Comparison of ENCODE assay signal across 18 cellular contexts in genomic region chr19:16604615-16605014, GRCh38. TPM values are rescaled to one million over a fixed set of nuclear protein-coding genes. Genes with fewer than 3 reads are reported as not detected.
A peak's percentile ranks its signal among the peaks of the same experiment; 100 is the strongest.
DNase-seq lines count a peak whose midpoint lies in the region; ATAC-seq, FAIRE-seq and TF ChIP-seq lines count a peak whose summit lies in the region.
"Had no signal": no experiment of that assay in that cellular context is flagged by ENCODE, and none has a peak within 500 bp of the region (broad histone marks: within the 10 kb centered on the region; RNA-seq: fewer than 3 reads in every experiment).

No MANE protein-coding gene starts in this region.

- H3K4me3 ChIP-seq in BLaER1 treated with 17β-estradiol and CSF1 and Interleukin-3, amounts not matched to agents 10 nM and 100 nM = no peak overlapping the region
- H3K4me3 ChIP-seq in CD4-positive, CD25-positive, alpha-beta regulatory T cell (ENCODE audit: low read depth, low read length) = no peak overlapping the region
- H3K4me3 ChIP-seq in NB4 (ENCODE audit: low read depth, low read length) (no peak overlapping the region), astrocyte (ENCODE audit: insufficient read depth, low read depth, low read length) (no peak overlapping the region)
- H3K4me3 ChIP-seq: GM23338 had no signal

- H3K27me3 ChIP-seq in BLaER1 treated with 17β-estradiol and CSF1 and Interleukin-3, amounts not matched to agents 10 nM and 100 nM = no peaks in the 10 kb centered on the region
- no peaks in the 10 kb centered on the region for H3K27me3 ChIP-seq in CD4-positive, CD25-positive, alpha-beta regulatory T cell (ENCODE audit: control insufficient read depth, insufficient read depth, low read length)
- H3K27me3 ChIP-seq in astrocyte (ENCODE audit: insufficient read depth, low read length) = no peaks in the 10 kb centered on the region
- H3K27me3 ChIP-seq: BE2C had no signal

- peak overlapping the region in 2 of 3 donors; percentile 56 to 62 for H3K27ac Mint-ChIP-seq in CD4-positive, CD25-positive, alpha-beta regulatory T cell
- peak overlapping the region; percentile 26 for H3K27ac Mint-ChIP-seq in astrocyte (ENCODE audit: unreplicated experiment)

- H3K27ac ChIP-seq in BLaER1 treated with 17β-estradiol and CSF1 and Interleukin-3, amounts not matched to agents 10 nM and 100 nM = no peak overlapping the region
- no peak overlapping the region for H3K27ac ChIP-seq in CD4-positive, CD25-positive, alpha-beta regulatory T cell (ENCODE audit: insufficient read depth, low read length, poor library complexity, severe bottlenecking)
- H3K27ac ChIP-seq in astrocyte (ENCODE audit: low read depth, low read length) = no peak overlapping the region
- H3K27ac ChIP-seq: KMS-11 had no signal

- H3K4me2 ChIP-seq in BLaER1 treated with 17β-estradiol and CSF1 and Interleukin-3, amounts not matched to agents 10 nM and 100 nM = peak overlapping the region in 7 of 11 experiments; percentile 24 to 67 (median 45); a peak in 13 of 22 replicates
- H3K4me2 ChIP-seq in astrocyte (ENCODE audit: low read length) = no peak overlapping the region
- H3K4me2 ChIP-seq: GM23338 had no signal

- H3K27me3 Mint-ChIP-seq in CD4-positive, CD25-positive, alpha-beta regulatory T cell = no peaks in the 10 kb centered on the region
- no peaks in the 10 kb centered on the region for H3K27me3 Mint-ChIP-seq in astrocyte (ENCODE audit: low read depth, unreplicated experiment)
- H3K27me3 Mint-ChIP-seq: CD8-positive, alpha-beta memory T cell had no signal

- no peak for TF ChIP-seq POLR2A in NB4 (IDR thresholded peaks at IDR 0.05; ENCODE audit: extremely low read depth, insufficient read length)

- peaks cover 98% of the 10 kb centered on the region for H3K79me2 ChIP-seq in astrocyte (ENCODE audit: insufficient read depth, low read length)

- TF ChIP-seq CTCF in NB4 (IDR thresholded peaks at IDR 0.05; ENCODE audit: low read depth, low read length) = no peak
- no peak for TF ChIP-seq CTCF in astrocyte (IDR thresholded peaks at IDR 0.05; ENCODE audit: insufficient read depth, low read depth, low read length)

- no peak for FAIRE-seq in astrocyte (lab: Jason Lieb, UNC)

- DNase-seq in CD4-positive, CD25-positive, alpha-beta regulatory T cell = no peak
- DNase-seq in NB4 (ENCODE audit: low read depth) (peak; percentile 83), astrocyte (ENCODE audit: low read depth) (no peak), middle frontal gyrus (ENCODE audit: extremely low spot score, low spot score) (no peak)
- DNase-seq in activated effector memory CD4-positive, alpha-beta T cell treated with anti-CD3 and anti-CD28 coated beads, Interleukin-2, amount 50 U/mL, for 16 hours = no peak
- DNase-seq: BE2C; CD8-positive, alpha-beta memory T cell; DMS79 treated with DMSO at 0.1 percent for 48 hours; NCI-H1417; NCI-H1930; NCI-H526 treated with DMSO at 0.1 percent for 48 hours; OCI-M1; RPMI8226 had no signal

- H3K4me3 Mint-ChIP-seq in CD4-positive, CD25-positive, alpha-beta regulatory T cell = no peak overlapping the region
- no peak overlapping the region for H3K4me3 Mint-ChIP-seq in astrocyte (ENCODE audit: unreplicated experiment)
- H3K4me3 Mint-ChIP-seq: CD8-positive, alpha-beta memory T cell; GM23338 had no signal

- peaks cover 27 to 86% (median 69%) of the 10 kb centered on the region in 10 experiments for H3K4me1 ChIP-seq in BLaER1 treated with 17β-estradiol and CSF1 and Interleukin-3, amounts not matched to agents 10 nM and 100 nM
- peaks cover 8% of the 10 kb centered on the region for H3K4me1 ChIP-seq in CD4-positive, CD25-positive, alpha-beta regulatory T cell (ENCODE audit: control insufficient read depth, insufficient read depth, low read length, poor library complexity, severe bottlenecking)
- H3K4me1 ChIP-seq in astrocyte (ENCODE audit: insufficient read depth, low read length) = peaks cover 6% of the 10 kb centered on the region

- ATAC-seq in CD4-positive, CD25-positive, alpha-beta regulatory T cell (ENCODE audit: low read depth in 2 of 2) = no peak
- ATAC-seq in GM18511 (IDR thresholded peaks at IDR 0.05; ENCODE audit: unreplicated experiment) (no peak), GM19452 (IDR thresholded peaks at IDR 0.05; ENCODE audit: unreplicated experiment) (no peak)

- H2AFZ ChIP-seq in astrocyte (ENCODE audit: low read depth, low read length) = no peak overlapping the region
- H2AFZ ChIP-seq: GM23338 had no signal

- H3K36me3 ChIP-seq in BLaER1 treated with 17β-estradiol and CSF1 and Interleukin-3, amounts not matched to agents 10 nM and 100 nM = peaks cover 0 to 27% (median 13%) of the 10 kb centered on the region in 11 experiments; a peak in 12 of 22 replicates
- H3K36me3 ChIP-seq in CD4-positive, CD25-positive, alpha-beta regulatory T cell (ENCODE audit: control insufficient read depth, insufficient read depth, low read length) = no peaks in the 10 kb centered on the region
- H3K36me3 ChIP-seq in astrocyte (ENCODE audit: insufficient read depth, low read length) = no peaks in the 10 kb centered on the region
- H3K36me3 ChIP-seq: BE2C had no signal

- H3K36me3 Mint-ChIP-seq in CD4-positive, CD25-positive, alpha-beta regulatory T cell = peaks cover 4% of the 10 kb centered on the region
- H3K36me3 Mint-ChIP-seq in astrocyte (ENCODE audit: low read depth, unreplicated experiment) = peaks cover 14% of the 10 kb centered on the region

- no peaks in the 10 kb centered on the region for H3K9me3 ChIP-seq in BLaER1 treated with 17β-estradiol and CSF1 and Interleukin-3, amounts not matched to agents 10 nM and 100 nM (replicated peaks in 1 of 11)
- no peaks in the 10 kb centered on the region for H3K9me3 ChIP-seq in CD4-positive, CD25-positive, alpha-beta regulatory T cell (ENCODE audit: control insufficient read depth in 2 of 2, low read length in 2 of 2)
- no peaks in the 10 kb centered on the region for H3K9me3 ChIP-seq in astrocyte (ENCODE audit: insufficient read depth, low read depth, low read length)
- H3K9me3 ChIP-seq: BE2C had no signal

- H3K9me3 Mint-ChIP-seq in CD4-positive, CD25-positive, alpha-beta regulatory T cell = no peaks in the 10 kb centered on the region
- H3K9me3 Mint-ChIP-seq in astrocyte (ENCODE audit: unreplicated experiment) = no peaks in the 10 kb centered on the region
- H3K9me3 Mint-ChIP-seq: CD8-positive, alpha-beta memory T cell; GM23338 had no signal

- H3K9ac ChIP-seq in BLaER1 treated with 17β-estradiol and CSF1 and Interleukin-3, amounts not matched to agents 10 nM and 100 nM = no peak overlapping the region; a peak in 1 of 22 replicates
- H3K9ac ChIP-seq in astrocyte (ENCODE audit: low read length) = no peak overlapping the region
- H3K9ac ChIP-seq: KMS-11 had no signal

- H3K4me1 Mint-ChIP-seq in CD4-positive, CD25-positive, alpha-beta regulatory T cell = peaks cover 6 to 65% (median 34%) of the 10 kb centered on the region in 4 donors
- peaks cover 26% of the 10 kb centered on the region for H3K4me1 Mint-ChIP-seq in astrocyte (ENCODE audit: low read depth, unreplicated experiment)
- H3K4me1 Mint-ChIP-seq: GM23338 had no signal

- H4K20me1 ChIP-seq in BLaER1 treated with 17β-estradiol and CSF1 and Interleukin-3, amounts not matched to agents 10 nM and 100 nM = peaks cover 96 to 100% (median 100%) of the 10 kb centered on the region in 11 experiments
- peaks cover 97% of the 10 kb centered on the region for H4K20me1 ChIP-seq in astrocyte (ENCODE audit: insufficient read depth, low read length)

RNA-seq across cellular contexts. Expression of gene MED26, which starts 23.4 kb away (rescaled TPM):
- 62.5 TPM for total RNA-seq in CD4-positive, CD25-positive, alpha-beta regulatory T cell
- 1 to 10 TPM; 2.9 to 4.6 (median 3.9) TPM for polyA plus RNA-seq in CD4-positive, CD25-positive, alpha-beta regulatory T cell
- 11.8 and 15.0 TPM in 2 replicates for total RNA-seq in astrocyte

RNA-seq across cellular contexts. Expression of gene SLC35E1, which starts 32.4 kb away (rescaled TPM):
- 93.1 TPM for total RNA-seq in CD4-positive, CD25-positive, alpha-beta regulatory T cell
- polyA plus RNA-seq in CD4-positive, CD25-positive, alpha-beta regulatory T cell = 10 to 100 TPM; 19.0 to 28.5 (median 24.6) TPM
- 63.1 and 66.2 TPM in 2 replicates for total RNA-seq in astrocyte

RNA-seq across cellular contexts. Expression of gene SMIM7, which starts 55.3 kb away (rescaled TPM):
- total RNA-seq in CD4-positive, CD25-positive, alpha-beta regulatory T cell = 71.0 TPM
- 10 to 100 TPM; 61.5 to 73.1 (median 65.6) TPM for polyA plus RNA-seq in CD4-positive, CD25-positive, alpha-beta regulatory T cell
- 45.3 and 49.4 TPM in 2 replicates for total RNA-seq in astrocyte

RNA-seq across cellular contexts. Expression of gene TMEM38A, which starts 56.3 kb away (rescaled TPM):
- total RNA-seq in CD4-positive, CD25-positive, alpha-beta regulatory T cell = 1.0 TPM
- polyA plus RNA-seq in CD4-positive, CD25-positive, alpha-beta regulatory T cell = 1 to 10 TPM; 2.7 to 5.7 (median 3.8) TPM
- 1.9 and 2.2 TPM in 2 replicates for total RNA-seq in astrocyte
- polyA plus RNA-seq: CD8-positive, alpha-beta memory T cell had no signal
